Comparison of ENCODE assay signal across 8 cellular contexts in genomic region chr5:126599971-126600630, GRCh38. TPM values are rescaled to one million over a fixed set of nuclear protein-coding genes. Genes with fewer than 3 reads are reported as not detected.
DNase-seq lines count a peak whose midpoint lies in the region; ATAC-seq and TF ChIP-seq lines count a peak whose summit lies in the region.
"Not testable (repeated sequence)": the region's sequence is repeated elsewhere in the genome, so short reads cannot be mapped to it uniquely, and the experiment has no call there.

No MANE protein-coding gene starts in this region.

- not testable (repeated sequence) for H3K4me1 ChIP-seq in NT2/D1 (ENCODE audit: insufficient read depth, insufficient read length)
- H3K4me1 ChIP-seq in heart left ventricle: peaks cover 4 to 39% (median 24%) of the 10 kb centered on the region in 12 donors
- H3K4me1 ChIP-seq in sigmoid colon: peaks cover 0 to 36% (median 28%) of the 10 kb centered on the region in 4 donors
- H3K4me1 ChIP-seq in vagina: peaks cover 38% of the 10 kb centered on the region

- not testable (repeated sequence) for H3K27me3 ChIP-seq in NT2/D1 (ENCODE audit: insufficient read depth, insufficient read length); heart left ventricle; sigmoid colon; vagina

- CTCF ChIA-PET in activated CD8-positive, alpha-beta T cell treated with anti-CD3 and anti-CD28 coated beads, Interleukin-2, amount 10 ng/mL, durations not matched to agents 7 days and 5 days (lab: Charles Lee): interaction anchor here (0.6 to 2.9 kb wide), 12 partner anchors 10 to 261 kb away, joined by 3 to 17 read pairs (median 6); partner anchors contain the start of gene LMNB1

- H3K27ac Mint-ChIP-seq in activated CD8-positive, alpha-beta T cell treated with anti-CD3 and anti-CD28 coated beads, Interleukin-2, amount 10 ng/mL, durations not matched to agents 7 days and 5 days: peak overlapping the region; percentile 97
- peak overlapping the region; percentile 91 for H3K27ac Mint-ChIP-seq in mesothelial cell of epicardium

- intact Hi-C loops in heart left ventricle (cut with DNase I) (loop anchor here in 6 of 10 donors (5.0 kb wide), 4 partner anchors 58 to 263 kb away; no protein-coding TSS in a partner anchor), sigmoid colon (cut with DNase I) (loop anchor here (2.0 to 5.0 kb wide), 3 partner anchors 63 to 1953 kb away; no protein-coding TSS in a partner anchor), vagina (cut with DNase I) (loop anchor here (5.0 kb wide), 2 partner anchors 177 to 263 kb away; partner anchors contain the start of gene LMNB1)

- not testable (repeated sequence) for TF ChIP-seq EP300 in sigmoid colon (IDR thresholded peaks at IDR 0.05)

- not testable (repeated sequence) for H3K9me3 Mint-ChIP-seq in activated CD8-positive, alpha-beta T cell treated with anti-CD3 and anti-CD28 coated beads, Interleukin-2, amount 10 ng/mL, durations not matched to agents 7 days and 5 days (ENCODE audit: insufficient read depth); mesothelial cell of epicardium

- H3K4me3 Mint-ChIP-seq in activated CD8-positive, alpha-beta T cell treated with anti-CD3 and anti-CD28 coated beads, Interleukin-2, amount 10 ng/mL, durations not matched to agents 7 days and 5 days: peak overlapping the region; percentile 96
- peak overlapping the region; percentile 96 for H3K4me3 Mint-ChIP-seq in mesothelial cell of epicardium

- peak overlapping the region; percentile 86 for H3K4me3 ChIP-seq in GM12865 (ENCODE audit: low read depth, low read length)
- peak overlapping the region; percentile 92 for H3K4me3 ChIP-seq in NT2/D1 (ENCODE audit: insufficient read length, low read depth)
- peak overlapping the region in 9 of 12 donors; percentile 85 to 100 (median 98) for H3K4me3 ChIP-seq in heart left ventricle
- peak overlapping the region in 3 of 4 donors; percentile 93 to 98 (median 97) for H3K4me3 ChIP-seq in sigmoid colon
- peak overlapping the region; percentile 82 to 95 for H3K4me3 ChIP-seq in vagina

- TF ChIP-seq CTCF in GM12865 (IDR thresholded peaks at IDR 0.05; ENCODE audit: insufficient read depth, low read depth, low read length, missing control alignments); heart left ventricle (IDR thresholded peaks at IDR 0.05); mesothelial cell of epicardium (IDR thresholded peaks at IDR 0.05; ENCODE audit: unreplicated experiment); sigmoid colon (IDR thresholded peaks at IDR 0.05); vagina (IDR thresholded peaks at IDR 0.05): not testable (repeated sequence)

- peak overlapping the region; percentile 51 for H3K9ac ChIP-seq in NT2/D1 (ENCODE audit: insufficient read length, low read depth)

- not testable (repeated sequence) for H3K27me3 Mint-ChIP-seq in activated CD8-positive, alpha-beta T cell treated with anti-CD3 and anti-CD28 coated beads, Interleukin-2, amount 10 ng/mL, durations not matched to agents 7 days and 5 days (ENCODE audit: low read depth); mesothelial cell of epicardium (ENCODE audit: low read depth)

- not testable (repeated sequence) for DNase-seq in GM12865 (ENCODE audit: low read depth); NT2/D1 (ENCODE audit: low read depth, low spot score); activated CD8-positive, alpha-beta T cell treated with anti-CD3 and anti-CD28 coated beads, Interleukin-2, amount 10 ng/mL, durations not matched to agents 7 days and 5 days; heart left ventricle; mesothelial cell of epicardium (ENCODE audit: low spot score in 2 of 2, unreplicated experiment in 2 of 2); sigmoid colon; vagina (ENCODE audit: extremely low spot score in 2 of 2)
- peak; percentile 3 for DNase-seq in central memory CD4-positive, alpha-beta T cell

- H3K4me1 Mint-ChIP-seq in activated CD8-positive, alpha-beta T cell treated with anti-CD3 and anti-CD28 coated beads, Interleukin-2, amount 10 ng/mL, durations not matched to agents 7 days and 5 days (ENCODE audit: low read depth): peaks cover 31% of the 10 kb centered on the region
- peaks cover 26% of the 10 kb centered on the region for H3K4me1 Mint-ChIP-seq in mesothelial cell of epicardium

- POLR2A ChIA-PET in activated CD8-positive, alpha-beta T cell treated with anti-CD3 and anti-CD28 coated beads, Interleukin-2, amount 10 ng/mL, durations not matched to agents 7 days and 5 days (lab: Charles Lee): interaction anchor here (1.3 to 1.6 kb wide), 3 partner anchors 9 to 253 kb away, joined by 4 to 13 read pairs (median 6); no protein-coding TSS in a partner anchor

- not testable (repeated sequence) for H3K9me3 ChIP-seq in NT2/D1 (ENCODE audit: insufficient read depth, low read length); heart left ventricle; sigmoid colon; vagina

- not testable (repeated sequence) for TF ChIP-seq POLR2A in heart left ventricle (IDR thresholded peaks at IDR 0.05); sigmoid colon (IDR thresholded peaks at IDR 0.05); vagina (IDR thresholded peaks at IDR 0.05)

- peaks cover 13% of the 10 kb centered on the region for H3K36me3 Mint-ChIP-seq in activated CD8-positive, alpha-beta T cell treated with anti-CD3 and anti-CD28 coated beads, Interleukin-2, amount 10 ng/mL, durations not matched to agents 7 days and 5 days (ENCODE audit: low read depth)
- H3K36me3 Mint-ChIP-seq in mesothelial cell of epicardium: peaks cover 11% of the 10 kb centered on the region

- H3K27ac ChIP-seq in heart left ventricle (peak overlapping the region; percentile 69 to 92 (median 88)), sigmoid colon (peak overlapping the region; percentile 84 to 94 (median 90)), vagina (peak overlapping the region; percentile 88)

- ATAC-seq in activated CD8-positive, alpha-beta T cell treated with anti-CD3 and anti-CD28 coated beads, Interleukin-2, amount 10 ng/mL, durations not matched to agents 7 days and 5 days; heart left ventricle: not testable (repeated sequence)

- WGBS in heart left ventricle, 4 donors: 62 to 72% (median 68%) methylated on average over 15 of the region's 15 CpGs
- 23 to 63% methylated on average over 15 of the region's 15 CpGs for WGBS in sigmoid colon, 2 donors

- H3K36me3 ChIP-seq in NT2/D1 (ENCODE audit: insufficient read depth, insufficient read length, low read length): peaks cover 22% of the 10 kb centered on the region
- peaks cover 0 to 20% (median 16%) of the 10 kb centered on the region in 9 donors for H3K36me3 ChIP-seq in heart left ventricle
- H3K36me3 ChIP-seq in sigmoid colon: peaks cover 0 to 19% (median 9%) of the 10 kb centered on the region in 4 donors
- peaks cover 0 to 19% of the 10 kb centered on the region in 2 donors for H3K36me3 ChIP-seq in vagina

RNA-seq across cellular contexts. Expression of gene PHAX, which starts 0.6 kb away (rescaled TPM):
- 10 to 100 TPM; 33.7 to 35.0 TPM for total RNA-seq in activated CD8-positive, alpha-beta T cell treated with anti-CD3 and anti-CD28 coated beads, Interleukin-2, amount 10 ng/mL, durations not matched to agents 7 days and 5 days
- total RNA-seq in heart left ventricle (10 to 100 TPM; 22.5 to 32.7 (median 30.8) TPM), mesothelial cell of epicardium (36.8 to 47.3 TPM (median 42.8 TPM) in 3 replicates), sigmoid colon (10 to 100 TPM; 38.8 to 58.5 (median 49.0) TPM), vagina (44.7 TPM)
- polyA plus RNA-seq in heart left ventricle (10 to 100 TPM; 16.6 to 29.6 TPM), sigmoid colon (10 to 100 TPM; 18.9 to 30.0 (median 25.9) TPM)

RNA-seq across cellular contexts. Expression of gene ALDH7A1, which starts 5.1 kb away (rescaled TPM):
- total RNA-seq in activated CD8-positive, alpha-beta T cell treated with anti-CD3 and anti-CD28 coated beads, Interleukin-2, amount 10 ng/mL, durations not matched to agents 7 days and 5 days: 1 to 10 TPM in 1 of 2 experiments, under 1 TPM in 1; 0.91 to 1.0 TPM
- 10 to 100 TPM; 12.3 to 67.6 (median 45.0) TPM for total RNA-seq in heart left ventricle
- polyA plus RNA-seq in heart left ventricle: 10 to 100 TPM; 21.3 to 27.0 TPM
- 111 to 119 TPM (median 111 TPM) in 3 replicates for total RNA-seq in mesothelial cell of epicardium
- total RNA-seq in sigmoid colon: 10 to 100 TPM; 16.0 to 22.2 (median 17.8) TPM
- 10 to 100 TPM; 26.4 to 37.0 (median 31.5) TPM for polyA plus RNA-seq in sigmoid colon
- 63.6 TPM for total RNA-seq in vagina

Comparison
In these comparisons a context has a peak if more than half of its experiments do, and no peak if none do; other contexts are left out.
1. RNA of gene ALDH7A1, which starts 5.1 kb away (total RNA-seq): 111 to 119 TPM in mesothelial cell of epicardium, 63.6 TPM in vagina (single experiment), 12.3 to 67.6 TPM in heart left ventricle and 16.0 to 22.2 TPM in sigmoid colon; 0.91 to 1.0 TPM in activated CD8-positive, alpha-beta T cell treated with anti-CD3 and anti-CD28 coated beads, Interleukin-2, amount 10 ng/mL, durations not matched to agents 7 days and 5 days; every median in the first group is over 4 times any median in the second.
2. Peak in every context shown above with its lines, with median percentiles within 50 percentile points of each other: H3K4me3 ChIP-seq and H3K27ac ChIP-seq.